In genomic region chr1:183023146-183023600, GRCh38 we compare ENCODE assay signal across 7 cellular contexts. TPM values are rescaled to one million over a fixed set of nuclear protein-coding genes. Genes with fewer than 3 reads are reported as not detected.
DNase-seq lines count a peak whose midpoint lies in the region; ATAC-seq and TF ChIP-seq lines count a peak whose summit lies in the region.

LAMC1 (plus strand) TSS chr1:183023420; CDS start chr1:183023717, 297 bp downstream.

- DNase-seq in GM10266 (ENCODE audit: extremely low spot score): peak; percentile 90
- peak; percentile 70 to 74 for DNase-seq in SHP77 (lab: John Stamatoyannopoulos, UW)
- DNase-seq in cardiac fibroblast (ENCODE audit: low read depth in 2 of 2): peak; percentile 86 to 97
- peak; percentile 62 for DNase-seq in skeletal muscle cell (ENCODE audit: low read depth)

- WGBS in HUES64: under 1% methylated on average over 61 of the region's 65 CpGs

- H3K9ac ChIP-seq in HUES64 (ENCODE audit: low read depth, low read length): peak within 1 kb of the TSS; percentile 83
- H3K9ac ChIP-seq in iPS-20b (ENCODE audit: low read depth, low read length): peak within 1 kb of the TSS; percentile 92

- H3K9me3 ChIP-seq in HUES64 (ENCODE audit: insufficient read depth, low read depth, low read length) (no peaks in the 10 kb centered on the region), iPS-20b (ENCODE audit: insufficient read depth, low read depth, low read length) (no peaks in the 10 kb centered on the region)

- H3K36me3 ChIP-seq in HUES64 (ENCODE audit: insufficient read depth, low read length) (no peaks in the 10 kb centered on the region; the same call in 1 of the 2 replicates), iPS-20b (ENCODE audit: insufficient read depth, low read depth, low read length) (no peaks in the 10 kb centered on the region)

- H3K4me3 ChIP-seq in HUES64 (ENCODE audit: low read length) (peak within 1 kb of the TSS; percentile 75), cardiac fibroblast (replicated peaks in 1 of 2; ENCODE audit: low read depth in 2 of 2, low read length in 2 of 2) (peak within 1 kb of the TSS; percentile 71 to 94), iPS-20b (ENCODE audit: low read length) (peak within 1 kb of the TSS; percentile 93), skeletal muscle cell (ENCODE audit: low read depth, low read length) (peak within 1 kb of the TSS; percentile 77)

- H3K4me1 ChIP-seq in HUES64 (ENCODE audit: insufficient read depth, low read length) (peaks cover 57% of the 10 kb centered on the region), iPS-20b (ENCODE audit: insufficient read depth, low read length) (peaks cover 37% of the 10 kb centered on the region)

- peak; percentile 34 for ATAC-seq in GM21717 (IDR thresholded peaks at IDR 0.05; ENCODE audit: unreplicated experiment)

- peak within 1 kb of the TSS; percentile 93 for H3K27ac ChIP-seq in HUES64 (ENCODE audit: low read depth, low read length)
- peak within 1 kb of the TSS; percentile 35 for H3K27ac ChIP-seq in iPS-20b (ENCODE audit: low read length)

- TF ChIP-seq CTCF in GM10266 (IDR thresholded peaks at IDR 0.05; ENCODE audit: control insufficient read depth, insufficient read depth, low read depth, missing control alignments) (no peak), cardiac fibroblast (IDR thresholded peaks at IDR 0.05; ENCODE audit: low read depth, low read length) (no peak)

- peaks cover 5% of the 10 kb centered on the region for H3K27me3 ChIP-seq in HUES64 (ENCODE audit: insufficient read depth, low read length)
- H3K27me3 ChIP-seq in iPS-20b (ENCODE audit: insufficient read depth, low read length): peaks cover 13% of the 10 kb centered on the region; the same call in 1 of the 2 replicates

RNA-seq across cellular contexts. Expression of gene LAMC1, which starts in this region (rescaled TPM):
- polyA plus RNA-seq in HUES64 (2013, experiment 1 of 2): 50.6 TPM
- 64.1 TPM for polyA plus RNA-seq in HUES64 (2013, experiment 2 of 2)

Comparison
In these comparisons a context has a peak if more than half of its experiments do, and no peak if none do; other contexts are left out.
1. Peak in every context shown above with its lines: DNase-seq, ATAC-seq, H3K4me3 ChIP-seq and H3K27ac ChIP-seq.